In genomic region chr7:51455086-51455485, GRCh38 we compare ENCODE assay signal across 14 cellular contexts.
"Had no signal": no experiment of that assay in that cellular context is flagged by ENCODE, and none has a peak within 500 bp of the region (broad histone marks: within the 10 kb centered on the region; RNA-seq: fewer than 3 reads in every experiment).

No MANE protein-coding gene starts in this region.

- H3K9me3 ChIP-seq: gastrocnemius medialis, heart right ventricle, tibial nerve had no signal

- H3K4me3 ChIP-seq: coronary artery, gastrocnemius medialis, heart right ventricle, smooth muscle cell, tibial nerve had no signal

- DNase-seq: activated naive CD4-positive, alpha-beta T cell treated with anti-CD3 and anti-CD28 coated beads, Interleukin-2, amount 10 ng/mL, durations not matched to agents 7 days and 5 days; central memory CD4-positive, alpha-beta T cell; effector CD8-positive, alpha-beta T cell; gastrocnemius medialis; heart right ventricle; naive thymus-derived CD8-positive, alpha-beta T cell; nucleus accumbens; right cardiac atrium had no signal

- H3K9me3 Mint-ChIP-seq: activated naive CD4-positive, alpha-beta T cell treated with anti-CD3 and anti-CD28 coated beads, Interleukin-2, amount 10 ng/mL, durations not matched to agents 7 days and 5 days; activated T-helper 2 cell treated with anti-CD3 and anti-CD28 coated beads, Interferon-gamma antibody, Interleukin-2, Interleukin-4, amounts not matched to agents 10 μg/mL and 5 μg/mL and 100 μg/mL, durations not matched to agents 14 hours and 24 hours and 36 hours had no signal

- H3K36me3 Mint-ChIP-seq: activated naive CD4-positive, alpha-beta T cell treated with anti-CD3 and anti-CD28 coated beads, Interleukin-2, amount 10 ng/mL, durations not matched to agents 7 days and 5 days; naive thymus-derived CD8-positive, alpha-beta T cell; stimulated activated memory B cell treated with anti-CD40 and anti-IgM and Interleukin-4, amounts not matched to agents 10 μg/mL and 1 μg/mL and 100 μg/mL, for 72 hours had no signal

- H3K36me3 ChIP-seq: gastrocnemius medialis, heart right ventricle, tibial nerve had no signal

- H3K27ac Mint-ChIP-seq: activated naive CD4-positive, alpha-beta T cell treated with anti-CD3 and anti-CD28 coated beads, Interleukin-2, amount 10 ng/mL, durations not matched to agents 7 days and 5 days; activated T-helper 2 cell treated with anti-CD3 and anti-CD28 coated beads, Interferon-gamma antibody, Interleukin-2, Interleukin-4, amounts not matched to agents 10 μg/mL and 5 μg/mL and 100 μg/mL, durations not matched to agents 14 hours and 24 hours and 36 hours; naive thymus-derived CD8-positive, alpha-beta T cell; progenitor cell of endocrine pancreas; stimulated activated memory B cell treated with anti-CD40 and anti-IgM and Interleukin-4, amounts not matched to agents 10 μg/mL and 1 μg/mL and 100 μg/mL, for 72 hours had no signal

- H3K27ac ChIP-seq: coronary artery, gastrocnemius medialis, heart right ventricle, tibial nerve had no signal

- H3K4me3 Mint-ChIP-seq: activated naive CD4-positive, alpha-beta T cell treated with anti-CD3 and anti-CD28 coated beads, Interleukin-2, amount 10 ng/mL, durations not matched to agents 7 days and 5 days; naive thymus-derived CD8-positive, alpha-beta T cell; stimulated activated memory B cell treated with anti-CD40 and anti-IgM and Interleukin-4, amounts not matched to agents 10 μg/mL and 1 μg/mL and 100 μg/mL, for 72 hours had no signal

- H3K27me3 ChIP-seq: gastrocnemius medialis, tibial nerve had no signal

- H3K4me1 Mint-ChIP-seq: activated naive CD4-positive, alpha-beta T cell treated with anti-CD3 and anti-CD28 coated beads, Interleukin-2, amount 10 ng/mL, durations not matched to agents 7 days and 5 days; naive thymus-derived CD8-positive, alpha-beta T cell; stimulated activated memory B cell treated with anti-CD40 and anti-IgM and Interleukin-4, amounts not matched to agents 10 μg/mL and 1 μg/mL and 100 μg/mL, for 72 hours had no signal

- H3K27me3 Mint-ChIP-seq: stimulated activated memory B cell treated with anti-CD40 and anti-IgM and Interleukin-4, amounts not matched to agents 10 μg/mL and 1 μg/mL and 100 μg/mL, for 72 hours had no signal
